Comparison of ENCODE assay signal across 22 cellular contexts in genomic region chr3:150391200-150391599, GRCh38. TPM values are rescaled to one million over a fixed set of nuclear protein-coding genes. Genes with fewer than 3 reads are reported as not detected.
DNase-seq lines count a peak whose midpoint lies in the region; ATAC-seq and TF ChIP-seq lines count a peak whose summit lies in the region.
"Had no signal": no experiment of that assay in that cellular context is flagged by ENCODE, and none has a peak within 500 bp of the region (broad histone marks: within the 10 kb centered on the region; RNA-seq: fewer than 3 reads in every experiment).

No MANE protein-coding gene starts in this region.

- H3K4me3 Mint-ChIP-seq in activated naive CD4-positive, alpha-beta T cell treated with anti-CD3 and anti-CD28 coated beads for 36 hours, result no peak overlapping the region
- H3K4me3 Mint-ChIP-seq: activated CD4-positive, alpha-beta T cell treated with anti-CD3 and anti-CD28 coated beads, Interleukin-2, amount 10 ng/mL, durations not matched to agents 7 days and 5 days; memory B cell; natural killer cell treated with Interleukin-12 subunit alpha and Interleukin-12 subunit beta and Interleukin-15 and Interleukin-18, amount 100 ng/mL, for 72 hours had no signal

- no peaks in the 10 kb centered on the region for H3K9me3 Mint-ChIP-seq in activated naive CD4-positive, alpha-beta T cell treated with anti-CD3 and anti-CD28 coated beads for 36 hours
- H3K9me3 Mint-ChIP-seq: activated CD4-positive, alpha-beta T cell treated with anti-CD3 and anti-CD28 coated beads, Interleukin-2, amount 10 ng/mL, durations not matched to agents 7 days and 5 days; memory B cell; natural killer cell treated with Interleukin-12 subunit alpha and Interleukin-12 subunit beta and Interleukin-15 and Interleukin-18, amount 100 ng/mL, for 72 hours had no signal

- H3K4me1 ChIP-seq in mesenchymal stem cell (ENCODE audit: control insufficient read depth, insufficient read depth, low read depth, low read length), result peaks cover 4% of the 10 kb centered on the region

- no peak overlapping the region for H2AFZ ChIP-seq in mesenchymal stem cell (ENCODE audit: low read depth, low read length)
- H2AFZ ChIP-seq: PC-9 had no signal

- no peak overlapping the region for H3K23ac ChIP-seq in mesenchymal stem cell (ENCODE audit: low read length in 2 of 2)

- CTCF ChIA-PET in activated naive CD4-positive, alpha-beta T cell treated with anti-CD3 and anti-CD28 coated beads for 36 hours (lab: Charles Lee), result interaction anchor here (0.6 to 0.7 kb wide), 2 partner anchors 12 to 171 kb away, joined by 3 to 4 read pairs; no protein-coding TSS in a partner anchor

- H2BK15ac ChIP-seq in mesenchymal stem cell (ENCODE audit: low read depth, poor library complexity, severe bottlenecking), result no peak overlapping the region

- peaks cover 14% of the 10 kb centered on the region for H3K4me1 Mint-ChIP-seq in activated naive CD4-positive, alpha-beta T cell treated with anti-CD3 and anti-CD28 coated beads for 36 hours (ENCODE audit: low read depth)
- H3K4me1 Mint-ChIP-seq: memory B cell had no signal

- H2BK120ac ChIP-seq in mesenchymal stem cell (ENCODE audit: low read depth, low read length), result no peak overlapping the region

- no peaks in the 10 kb centered on the region for H3K27me3 Mint-ChIP-seq in activated naive CD4-positive, alpha-beta T cell treated with anti-CD3 and anti-CD28 coated beads for 36 hours (ENCODE audit: low read depth)
- H3K27me3 Mint-ChIP-seq: activated CD4-positive, alpha-beta T cell treated with anti-CD3 and anti-CD28 coated beads, Interleukin-2, amount 10 ng/mL, durations not matched to agents 7 days and 5 days; memory B cell; natural killer cell treated with Interleukin-12 subunit alpha and Interleukin-12 subunit beta and Interleukin-15 and Interleukin-18, amount 100 ng/mL, for 72 hours had no signal

- no peaks in the 10 kb centered on the region for H3K27me3 ChIP-seq in mesenchymal stem cell (ENCODE audit: control insufficient read depth in 1 of 2, insufficient read depth in 1 of 2, low read length in 2 of 2)
- H3K27me3 ChIP-seq: heart left ventricle had no signal

- H2AK5ac ChIP-seq in mesenchymal stem cell (ENCODE audit: low read length, severe bottlenecking), result peak overlapping the region; percentile 13

- no peak overlapping the region for H3K27ac Mint-ChIP-seq in activated naive CD4-positive, alpha-beta T cell treated with anti-CD3 and anti-CD28 coated beads for 36 hours
- H3K27ac Mint-ChIP-seq: activated CD4-positive, alpha-beta T cell treated with anti-CD3 and anti-CD28 coated beads, Interleukin-2, amount 10 ng/mL, durations not matched to agents 7 days and 5 days; memory B cell; natural killer cell treated with Interleukin-12 subunit alpha and Interleukin-12 subunit beta and Interleukin-15 and Interleukin-18, amount 100 ng/mL, for 72 hours had no signal

- H3K9me3 ChIP-seq in mesenchymal stem cell (ENCODE audit: control insufficient read depth, low read length), result no peaks in the 10 kb centered on the region
- H3K9me3 ChIP-seq: heart left ventricle, thoracic aorta had no signal

- no peaks in the 10 kb centered on the region for H3K36me3 Mint-ChIP-seq in activated naive CD4-positive, alpha-beta T cell treated with anti-CD3 and anti-CD28 coated beads for 36 hours (ENCODE audit: low read depth)
- H3K36me3 Mint-ChIP-seq: natural killer cell treated with Interleukin-12 subunit alpha and Interleukin-12 subunit beta and Interleukin-15 and Interleukin-18, amount 100 ng/mL, for 72 hours had no signal

- H2BK5ac ChIP-seq in mesenchymal stem cell (ENCODE audit: low read depth, low read length, poor library complexity, severe bottlenecking), result no peak overlapping the region

- peak overlapping the region in 1 of 2 experiments; percentile 72 for H2BK12ac ChIP-seq in mesenchymal stem cell (ENCODE audit: low read length in 2 of 2)

- intact Hi-C loops in activated naive CD4-positive, alpha-beta T cell treated with anti-CD3 and anti-CD28 coated beads for 36 hours (cut with micrococcal nuclease), result no loop called here

- H3K79me1 ChIP-seq in mesenchymal stem cell (replicated peaks; ENCODE audit: low read length, poor library complexity, severe bottlenecking), result no peaks in the 10 kb centered on the region

- peak overlapping the region; percentile 25 for H3K27ac ChIP-seq in mesenchymal stem cell (ENCODE audit: low read length, poor library complexity, severe bottlenecking)
- H3K27ac ChIP-seq: heart left ventricle, PC-9, thoracic aorta had no signal

- H3K4ac ChIP-seq in mesenchymal stem cell (ENCODE audit: low read depth in 1 of 2, low read length in 2 of 2), result peak overlapping the region in 1 of 2 experiments; percentile 51

- DNase-seq in EL, result peak; percentile 57
- peak; percentile 38 for DNase-seq in LoVo (ENCODE audit: low spot score)
- peak; percentile 61 to 63 for DNase-seq in cardiac fibroblast (ENCODE audit: low read depth in 2 of 2)
- peak; percentile 81 for DNase-seq in mesenchymal stem cell
- no peak for DNase-seq in activated CD4-positive, alpha-beta T cell treated with anti-CD3 and anti-CD28 coated beads for 1 hour
- DNase-seq in activated naive CD4-positive, alpha-beta T cell treated with anti-CD3 and anti-CD28 coated beads for 36 hours, result no peak
- DNase-seq in SK-N-DZ (ENCODE audit: low spot score), result no peak
- DNase-seq: activated CD4-positive, alpha-beta T cell treated with anti-CD3 and anti-CD28 coated beads, Interleukin-2, amount 10 ng/mL, durations not matched to agents 7 days and 5 days; activated naive CD4-positive, alpha-beta T cell; DMS153; heart left ventricle; NCI-H1092; NCI-H526 treated with DMSO at 0.1 percent for 48 hours; PC-9; posterior cingulate gyrus; SW 1271 had no signal

- H4K8ac ChIP-seq in mesenchymal stem cell (ENCODE audit: low read length), result no peak overlapping the region

- no peak for ATAC-seq in GM18498 (IDR thresholded peaks at IDR 0.05; ENCODE audit: unreplicated experiment)
- ATAC-seq: heart left ventricle; HepG2; natural killer cell treated with Interleukin-12 subunit alpha and Interleukin-12 subunit beta and Interleukin-15 and Interleukin-18, amount 100 ng/mL, for 72 hours had no signal

- no peaks in the 10 kb centered on the region for H3K36me3 ChIP-seq in mesenchymal stem cell (ENCODE audit: control insufficient read depth in 1 of 2, insufficient read depth in 2 of 2, low read depth in 1 of 2, low read length in 2 of 2)
- H3K36me3 ChIP-seq: heart left ventricle, thoracic aorta had no signal

- no peak overlapping the region for H3K14ac ChIP-seq in mesenchymal stem cell (ENCODE audit: low read length in 2 of 2)

- no peak overlapping the region for H3K18ac ChIP-seq in mesenchymal stem cell (ENCODE audit: low read depth in 1 of 2, low read length in 2 of 2)

- no peak overlapping the region for H3K9ac ChIP-seq in mesenchymal stem cell (ENCODE audit: low read length)

- H3K4me3 ChIP-seq in cardiac fibroblast (replicated peaks in 1 of 2; ENCODE audit: low read depth in 2 of 2, low read length in 2 of 2) (no peak overlapping the region), mesenchymal stem cell (ENCODE audit: insufficient read depth in 1 of 2, low read depth in 1 of 2, low read length in 2 of 2) (no peak overlapping the region)
- H3K4me3 ChIP-seq: heart left ventricle, PC-9, smooth muscle cell, thoracic aorta had no signal

- H3K4me2 ChIP-seq in mesenchymal stem cell (ENCODE audit: low read length, poor library complexity, severe bottlenecking), result no peak overlapping the region
- H3K4me2 ChIP-seq: PC-9, smooth muscle cell had no signal

- H4K91ac ChIP-seq in mesenchymal stem cell (ENCODE audit: low read length), result no peak overlapping the region

- no peak for TF ChIP-seq CTCF in cardiac fibroblast (IDR thresholded peaks at IDR 0.05; ENCODE audit: low read depth, low read length)

RNA-seq across cellular contexts. Expression of gene TSC22D2, which starts 16.9 kb away (rescaled TPM):
- 29.1 TPM for polyA plus RNA-seq in mesenchymal stem cell (2013, experiment 1 of 2)
- 29.3 TPM for polyA plus RNA-seq in mesenchymal stem cell (2013, experiment 2 of 2)
- total RNA-seq in activated naive CD4-positive, alpha-beta T cell treated with anti-CD3 and anti-CD28 coated beads for 36 hours, result 10 to 100 TPM; 13.0 to 13.7 TPM
- 7.1 and 7.5 TPM in 2 replicates for polyA plus RNA-seq in SK-N-DZ (2014; cell fraction: cytosol; rRNA removed)
- 10.1 and 10.7 TPM in 2 replicates for polyA plus RNA-seq in SK-N-DZ (2014; cell fraction: nucleus; rRNA removed)

Comparison
In these comparisons a context has a peak if more than half of its experiments do, and no peak if none do; other contexts are left out.
1. DNase-seq: peak in EL (single experiment), LoVo (single experiment), cardiac fibroblast (2 of 2) and mesenchymal stem cell (single experiment); none in activated CD4-positive, alpha-beta T cell treated with anti-CD3 and anti-CD28 coated beads for 1 hour (single experiment), activated naive CD4-positive, alpha-beta T cell treated with anti-CD3 and anti-CD28 coated beads for 36 hours (single experiment) and SK-N-DZ (single experiment).